ENCODE assay signal across 1 cellular context in genomic region chr12:64098709-64099354, GRCh38.
TF ChIP-seq lines count a peak whose summit lies in the region.

No MANE protein-coding gene starts in this region.

TF ChIP-seq in HCT116, 20 proteins besides CTCF, POLR2A, EP300 and RAD21 (continued from another document):
- TF ChIP-seq ZBTB33 (IDR thresholded peaks at IDR 0.05; ENCODE audit: extremely low read depth, insufficient replicate concordance, low read length) (no peak), EZH2 (IDR thresholded peaks at IDR 0.05) (no peak), ZNF274 (IDR thresholded peaks at IDR 0.05; ENCODE audit: low read depth, low read length) (no peak), YY1 (IDR thresholded peaks at IDR 0.05; ENCODE audit: extremely low read depth, insufficient replicate concordance, low read depth, low read length) (no peak)
